ENCODE assay signal across 25 cellular contexts in the genomic region with DNA sequence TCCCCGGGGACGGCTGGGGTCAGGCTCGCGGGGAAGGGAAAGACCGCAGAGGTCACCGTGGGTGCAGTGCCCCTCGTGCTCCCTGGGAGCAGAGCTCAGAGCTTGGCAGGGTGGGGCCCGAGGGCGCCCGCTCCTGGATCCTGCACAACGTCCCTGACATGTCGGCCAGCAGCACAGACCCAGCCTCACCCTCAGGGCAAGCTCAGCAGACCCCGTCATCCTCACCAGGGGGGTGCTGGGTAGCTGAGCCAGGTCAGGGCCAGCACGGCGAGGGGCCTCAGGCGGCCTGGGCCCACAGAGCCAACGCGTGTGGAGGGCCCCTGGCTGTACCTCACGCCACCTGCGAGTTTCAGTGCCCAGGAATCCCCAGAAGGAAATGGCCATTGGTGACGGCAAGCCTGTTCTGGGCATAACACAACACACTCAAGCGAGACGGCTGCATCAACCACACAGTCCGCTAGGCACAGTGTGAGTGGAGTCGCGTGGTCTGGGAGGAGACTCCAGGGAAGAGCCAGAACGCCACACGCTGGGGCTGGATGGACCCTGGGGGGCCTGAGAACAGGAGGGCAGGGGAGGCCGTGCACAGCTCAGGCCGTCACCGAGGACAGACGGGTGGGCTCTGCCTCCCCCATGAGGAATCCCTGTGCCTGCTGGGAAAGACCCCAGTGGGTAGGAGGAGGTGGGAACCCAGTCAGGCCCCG.
DNase-seq lines count a peak whose midpoint lies in the region; ATAC-seq, FAIRE-seq and TF ChIP-seq lines count a peak whose summit lies in the region.
"Had no signal": no experiment of that assay in that cellular context is flagged by ENCODE, and none has a peak within 500 bp of the region (broad histone marks: within the 10 kb centered on the region; RNA-seq: fewer than 3 reads in every experiment).

No MANE protein-coding gene starts in this region.

- peaks cover 93% of the 10 kb centered on the region for H3K36me3 ChIP-seq in DND-41 (ENCODE audit: insufficient read depth, low read length)
- peaks cover 9 to 34% of the 10 kb centered on the region in 2 experiments for H3K36me3 ChIP-seq in GM12878 (ENCODE audit: control insufficient read depth in 2 of 2, insufficient read depth in 2 of 2, low read length in 1 of 2)
- H3K36me3 ChIP-seq in neuronal stem cell (replicated peaks in 1 of 2; ENCODE audit: control insufficient read depth in 2 of 2, insufficient read depth in 2 of 2, low read length in 2 of 2), result peaks cover 67 to 92% of the 10 kb centered on the region in 2 donors

- POLR2A ChIA-PET in CD4-positive, alpha-beta T cell (lab: Charles Lee), result no interaction called here
- POLR2A ChIA-PET in GM12878 (lab: Charles Lee), result interaction anchor here (0.7 kb wide), 1 partner anchor 11 kb away, joined by 3 read pairs; no protein-coding TSS in a partner anchor

- peak overlapping the region; percentile 48 for H3K18ac ChIP-seq in neuronal stem cell (ENCODE audit: low read length)

- no peak overlapping the region for H2BK120ac ChIP-seq in neuronal stem cell (ENCODE audit: low read depth, low read length)

- intact Hi-C loops in CD4-positive, alpha-beta T cell (cut with DNase I, micrococcal nuclease), result no loop called here
- intact Hi-C loops in GM12878 (cut with micrococcal nuclease; ENCODE audit: unreplicated experiment), result no loop called here

- no peaks in the 10 kb centered on the region for H3K4me1 ChIP-seq in DND-41 (ENCODE audit: insufficient read depth, low read length)
- H3K4me1 ChIP-seq in GM12878 (ENCODE audit: control insufficient read depth, insufficient read depth, low read length), result no peaks in the 10 kb centered on the region
- H3K4me1 ChIP-seq in neuronal stem cell (ENCODE audit: control insufficient read depth in 2 of 2, insufficient read depth in 1 of 2, low read depth in 1 of 2, low read length in 2 of 2), result no peaks in the 10 kb centered on the region
- H3K4me1 ChIP-seq: esophagus squamous epithelium, gastroesophageal sphincter, parathyroid adenoma, SJCRH30 had no signal

- WGBS in GM12878 (ENCODE audit: insufficient coverage, insufficient replicate concordance, low lambda C conversion rate, missing lambda C conversion rate), result 90% methylated on average over 29 of the region's 33 CpGs
- WGBS in neuronal stem cell (ENCODE audit: extremely low coverage in 2 of 2, insufficient read length in 2 of 2, insufficient replicate concordance in 1 of 2), 2 donors, result no CpG with 5 or more reads among the region's 33 CpGs

- no peaks in the 10 kb centered on the region for H3K27me3 ChIP-seq in CD4-positive, alpha-beta T cell (ENCODE audit: control insufficient read depth, insufficient read depth, low read length)
- H3K27me3 ChIP-seq in DND-41 (ENCODE audit: insufficient read depth, low read length, poor library complexity) (no peaks in the 10 kb centered on the region), GM12878 (replicated peaks in 1 of 2; ENCODE audit: control insufficient read depth in 2 of 2, insufficient read depth in 2 of 2, low read length in 1 of 2) (no peaks in the 10 kb centered on the region), neuronal stem cell (ENCODE audit: control insufficient read depth in 3 of 3, insufficient read depth in 3 of 3, low read depth in 1 of 3, low read length in 3 of 3) (no peaks in the 10 kb centered on the region)
- H3K27me3 ChIP-seq: esophagus squamous epithelium, gastroesophageal sphincter, MG63, SJCRH30 had no signal

- H2AFZ ChIP-seq in DND-41 (ENCODE audit: low read depth, low read length), result no peak overlapping the region
- H2AFZ ChIP-seq in GM12878 (ENCODE audit: control insufficient read depth, low read depth, low read length), result no peak overlapping the region
- no peak overlapping the region for H2AFZ ChIP-seq in neuronal stem cell (ENCODE audit: low read length)
- H2AFZ ChIP-seq: parathyroid adenoma had no signal

- H3K4me2 ChIP-seq in DND-41 (ENCODE audit: insufficient read depth, low read length) (no peak overlapping the region), GM12878 (ENCODE audit: control insufficient read depth, insufficient read depth) (no peak overlapping the region), neuronal stem cell (ENCODE audit: insufficient read depth, low read length, poor library complexity, severe bottlenecking) (peak overlapping the region; percentile 2)

- TF ChIP-seq CTCF in CD4-positive, alpha-beta T cell (IDR thresholded peaks at IDR 0.05), result no peak
- TF ChIP-seq CTCF in DND-41 (IDR thresholded peaks at IDR 0.05; ENCODE audit: borderline replicate concordance, extremely low read depth, low read length, poor library complexity, severe bottlenecking), result no peak
- no peak for TF ChIP-seq CTCF in GM12878 (IDR thresholded peaks at IDR 0.05 in 2 of 3, conservative IDR thresholded peaks at IDR 0.05 in 1 of 3; ENCODE audit: control insufficient read depth in 2 of 3, extremely low read depth in 1 of 3, insufficient read depth in 1 of 3, low read depth in 3 of 3, low read length in 3 of 3)

- no peak for FAIRE-seq in GM12878 (lab: Jason Lieb, UNC)
- FAIRE-seq: astrocyte, GM18507 had no signal

- no peak overlapping the region for H2BK5ac ChIP-seq in neuronal stem cell (ENCODE audit: low read length)

- ATAC-seq in CD4-positive, alpha-beta T cell (ENCODE audit: poor library complexity), result no peak
- ATAC-seq in DND-41 (ENCODE audit: insufficient read depth, low read depth), result 0 out of 3 replicates have a peak, but pooled peaks have one; percentile 11
- ATAC-seq in GM12878, result no peak
- ATAC-seq: gastroesophageal sphincter had no signal

- peak; percentile 52 for TF ChIP-seq POLR2A in GM12878 (IDR thresholded peaks at IDR 0.05; ENCODE audit: low read depth, low read length)

- no peak overlapping the region for H3K27ac ChIP-seq in CD4-positive, alpha-beta T cell (ENCODE audit: low read depth, low read length)
- H3K27ac ChIP-seq in DND-41 (ENCODE audit: low read length), result no peak overlapping the region
- no peak overlapping the region for H3K27ac ChIP-seq in GM12878 (ENCODE audit: control insufficient read depth, insufficient read depth)
- H3K27ac ChIP-seq in neuronal stem cell (replicated peaks; ENCODE audit: low read length), result no peak overlapping the region
- H3K27ac ChIP-seq: esophagus squamous epithelium, gastroesophageal sphincter, parathyroid adenoma, SJCRH30, skin epidermis had no signal

- H3K9me3 ChIP-seq in CD4-positive, alpha-beta T cell (ENCODE audit: control insufficient read depth, low read length), result no peaks in the 10 kb centered on the region
- no peaks in the 10 kb centered on the region for H3K9me3 ChIP-seq in DND-41 (ENCODE audit: insufficient read depth, low read length, severe bottlenecking)
- no peaks in the 10 kb centered on the region for H3K9me3 ChIP-seq in GM12878 (replicated peaks; ENCODE audit: control insufficient read depth, insufficient read depth, low read length)
- no peaks in the 10 kb centered on the region for H3K9me3 ChIP-seq in neuronal stem cell (replicated peaks in 1 of 2; ENCODE audit: control insufficient read depth in 2 of 2, insufficient read depth in 1 of 2, low read depth in 1 of 2, low read length in 2 of 2)
- H3K9me3 ChIP-seq: esophagus squamous epithelium, gastroesophageal sphincter, MG63, SJCRH30 had no signal

- no peak for TF ChIP-seq EP300 in GM12878 (IDR thresholded peaks at IDR 0.05; ENCODE audit: borderline replicate concordance in 1 of 2, control insufficient read depth in 1 of 2, low read depth in 2 of 2, low read length in 2 of 2)

- no peak overlapping the region for H2BK15ac ChIP-seq in neuronal stem cell (ENCODE audit: low read length)

- RAD21 ChIA-PET in GM12878 (lab: Charles Lee; ENCODE audit: unreplicated experiment), result no interaction called here

- H4K8ac ChIP-seq in neuronal stem cell (ENCODE audit: low read depth, low read length), result no peak overlapping the region

- no peak for DNase-seq in CD4-positive, alpha-beta T cell
- DNase-seq in DND-41, result no peak
- DNase-seq in GM12878 (ENCODE audit: low read depth, low spot score), result no peak
- DNase-seq in neuronal stem cell (ENCODE audit: low spot score), result no peak
- no peak for DNase-seq in NCI-H345 treated with DMSO at 0.1 percent for 48 hours (lab: John Stamatoyannopoulos, UW; ENCODE audit: unreplicated experiment)
- DNase-seq in NCI-H524 treated with DMSO at 0.1 percent for 48 hours (lab: John Stamatoyannopoulos, UW), result no peak
- no peak for DNase-seq in DMS153 (lab: John Stamatoyannopoulos, UW)
- DNase-seq: activated CD4-positive, alpha-beta T cell treated with anti-CD3 and anti-CD28 coated beads, Interleukin-2, amount 10 ng/mL, durations not matched to agents 24 days and 14 days; activated gamma-delta T cell; effector CD8-positive, alpha-beta T cell; EL; esophagus squamous epithelium; mesendoderm; MG63; naive B cell; NCI-H1436 treated with DMSO at 0.1 percent for 48 hours; NCI-H2171; NCI-H748 treated with DMSO at 0.1 percent for 48 hours; SJCRH30 had no signal

- H3K27ac Mint-ChIP-seq in CD4-positive, alpha-beta T cell, result peak overlapping the region; percentile 36
- H3K27ac Mint-ChIP-seq: activated CD4-positive, alpha-beta T cell treated with anti-CD3 and anti-CD28 coated beads, Interleukin-2, amount 10 ng/mL, durations not matched to agents 24 days and 14 days; T-helper 1 cell treated with Interleukin-12 subunit alpha and Interleukin-12 subunit beta and Interleukin-4 antibody, amounts not matched to agents 30 μg/mL and 1 μg/mL, for 36 hours had no signal

- H3K4me3 ChIP-seq in DND-41 (ENCODE audit: low read depth in 1 of 2, low read length in 2 of 2) (no peak overlapping the region), GM12878 (no peak overlapping the region), neuronal stem cell (ENCODE audit: low read length in 2 of 2) (no peak overlapping the region)
- H3K4me3 ChIP-seq: esophagus squamous epithelium, gastroesophageal sphincter, MG63, SJCRH30, skin epidermis had no signal

- peak overlapping the region; percentile 73 for H2BK12ac ChIP-seq in neuronal stem cell (ENCODE audit: low read length)

- TF ChIP-seq RAD21 in GM12878 (IDR thresholded peaks at IDR 0.05; ENCODE audit: insufficient read depth, low read depth, low read length), result no peak

- BruUV-seq in GM12878 (replicated peaks; lab: Mats Ljungman, UMichigan), result no TSS peak

- in situ Hi-C loops in GM12878 (cut with MboI), result no loop called here

- peaks cover 54% of the 10 kb centered on the region for H3K36me3 Mint-ChIP-seq in CD4-positive, alpha-beta T cell (ENCODE audit: low read depth)

- H3K79me2 ChIP-seq in DND-41 (ENCODE audit: insufficient read depth, low read length), result peaks cover 61% of the 10 kb centered on the region
- H3K79me2 ChIP-seq in GM12878 (ENCODE audit: control insufficient read depth, insufficient read depth, low read length), result no peaks in the 10 kb centered on the region

- no peaks in the 10 kb centered on the region for H3K4me1 Mint-ChIP-seq in CD4-positive, alpha-beta T cell (ENCODE audit: low read depth)
- H3K4me1 Mint-ChIP-seq: activated CD4-positive, alpha-beta T cell treated with anti-CD3 and anti-CD28 coated beads, Interleukin-2, amount 10 ng/mL, durations not matched to agents 24 days and 14 days had no signal

- peak overlapping the region; percentile 85 for H3K23ac ChIP-seq in neuronal stem cell (ENCODE audit: low read depth, low read length, poor library complexity)

- H3K9ac ChIP-seq in DND-41 (ENCODE audit: low read depth, low read length) (no peak overlapping the region), GM12878 (ENCODE audit: control insufficient read depth, insufficient read depth, low read length) (no peak overlapping the region), neuronal stem cell (ENCODE audit: low read depth, low read length, poor library complexity) (peak overlapping the region; percentile 38)
- H3K9ac ChIP-seq: parathyroid adenoma had no signal

- CTCF ChIA-PET in CD4-positive, alpha-beta T cell (lab: Charles Lee), result interaction anchor here (0.6 to 1.2 kb wide), 2 partner anchors 14 to 23 kb away, joined by 3 to 4 read pairs; no protein-coding TSS in a partner anchor
- CTCF ChIA-PET in GM12878 (lab: Yijun Ruan, JAX), result no interaction called here

- H2AK5ac ChIP-seq in neuronal stem cell (ENCODE audit: low read depth, low read length), result no peak overlapping the region

- H3K14ac ChIP-seq in neuronal stem cell (ENCODE audit: low read length), result peak overlapping the region; percentile 94

- H3K4me3 Mint-ChIP-seq in CD4-positive, alpha-beta T cell, result no peak overlapping the region
- H3K4me3 Mint-ChIP-seq: activated CD4-positive, alpha-beta T cell treated with anti-CD3 and anti-CD28 coated beads, Interleukin-2, amount 10 ng/mL, durations not matched to agents 24 days and 14 days; naive B cell; T-helper 1 cell treated with Interleukin-12 subunit alpha and Interleukin-12 subunit beta and Interleukin-4 antibody, amounts not matched to agents 30 μg/mL and 1 μg/mL, for 36 hours had no signal

- H3K27me3 Mint-ChIP-seq in CD4-positive, alpha-beta T cell, result no peaks in the 10 kb centered on the region
- H3K27me3 Mint-ChIP-seq: activated CD4-positive, alpha-beta T cell treated with anti-CD3 and anti-CD28 coated beads, Interleukin-2, amount 10 ng/mL, durations not matched to agents 24 days and 14 days; naive B cell had no signal

- SMC1A ChIA-PET in GM12878 (lab: Charles Lee; ENCODE audit: uncharacterized antibody, unreplicated experiment), result no interaction called here

- no peak overlapping the region for H3K4ac ChIP-seq in neuronal stem cell (ENCODE audit: low read length)

- H3K9me3 Mint-ChIP-seq in CD4-positive, alpha-beta T cell, result no peaks in the 10 kb centered on the region
- H3K9me3 Mint-ChIP-seq: activated CD4-positive, alpha-beta T cell treated with anti-CD3 and anti-CD28 coated beads, Interleukin-2, amount 10 ng/mL, durations not matched to agents 24 days and 14 days; naive B cell; T-helper 1 cell treated with Interleukin-12 subunit alpha and Interleukin-12 subunit beta and Interleukin-4 antibody, amounts not matched to agents 30 μg/mL and 1 μg/mL, for 36 hours had no signal

- peak overlapping the region; percentile 64 for H4K91ac ChIP-seq in neuronal stem cell (ENCODE audit: low read depth, low read length, poor library complexity)

- H3K79me1 ChIP-seq in neuronal stem cell (ENCODE audit: low read depth, low read length), result peaks cover 26% of the 10 kb centered on the region

- H4K20me1 ChIP-seq in DND-41 (ENCODE audit: insufficient read depth, low read length) (peaks cover 67% of the 10 kb centered on the region), GM12878 (ENCODE audit: control insufficient read depth, insufficient read depth) (no peaks in the 10 kb centered on the region)
